In genomic region chr13:62767473-62767872, GRCh38 we compare ENCODE assay signal across 15 cellular contexts.
A peak's percentile ranks its signal among the peaks of the same experiment; 100 is the strongest.
DNase-seq lines count a peak whose midpoint lies in the region; ATAC-seq and TF ChIP-seq lines count a peak whose summit lies in the region.
"Had no signal": no experiment of that assay in that cellular context is flagged by ENCODE, and none has a peak within 500 bp of the region (broad histone marks: within the 10 kb centered on the region; RNA-seq: fewer than 3 reads in every experiment).

No MANE protein-coding gene starts in this region.

- H3K36me3 ChIP-seq in BE2C (no peaks in the 10 kb centered on the region), DND-41 (ENCODE audit: insufficient read depth, low read length) (no peaks in the 10 kb centered on the region), WERI-Rb-1 (no peaks in the 10 kb centered on the region), endodermal cell (ENCODE audit: control insufficient read depth, insufficient read depth, low read length) (no peaks in the 10 kb centered on the region)

- H3K36me3 Mint-ChIP-seq in glutamatergic neuron (ENCODE audit: unreplicated experiment) (no peaks in the 10 kb centered on the region), endodermal cell (ENCODE audit: low read depth) (no peaks in the 10 kb centered on the region)
- H3K36me3 Mint-ChIP-seq: CD14-positive monocyte; CD8-positive, alpha-beta T cell had no signal

- no peak overlapping the region for H2AFZ ChIP-seq in DND-41 (ENCODE audit: low read depth, low read length)
- H2AFZ ChIP-seq: GM23248 had no signal

- H3K27me3 Mint-ChIP-seq in glutamatergic neuron (ENCODE audit: unreplicated experiment): no peaks in the 10 kb centered on the region
- H3K27me3 Mint-ChIP-seq in endodermal cell (ENCODE audit: insufficient read depth): no peaks in the 10 kb centered on the region

- no peaks in the 10 kb centered on the region for H3K79me2 ChIP-seq in DND-41 (ENCODE audit: insufficient read depth, low read length)

- H3K4me2 ChIP-seq in DND-41 (ENCODE audit: insufficient read depth, low read length): no peak overlapping the region
- H3K4me2 ChIP-seq: A549 had no signal

- H3K27ac ChIP-seq in DND-41 (ENCODE audit: low read length) (no peak overlapping the region), WERI-Rb-1 (no peak overlapping the region), endodermal cell (ENCODE audit: low read depth, low read length) (no peak overlapping the region)
- H3K27ac ChIP-seq: A549, GM23248, HL-60 had no signal

- no peak overlapping the region for H3K9ac ChIP-seq in DND-41 (ENCODE audit: low read depth, low read length)
- H3K9ac ChIP-seq in endodermal cell (ENCODE audit: extremely low read depth, low read length, poor library complexity, severe bottlenecking): no peak overlapping the region
- H3K9ac ChIP-seq: GM23248 had no signal

- H3K9me3 ChIP-seq in BE2C (no peaks in the 10 kb centered on the region), DND-41 (ENCODE audit: insufficient read depth, low read length, severe bottlenecking) (no peaks in the 10 kb centered on the region), WERI-Rb-1 (ENCODE audit: severe bottlenecking) (no peaks in the 10 kb centered on the region), endodermal cell (ENCODE audit: control insufficient read depth, low read length) (no peaks in the 10 kb centered on the region)
- H3K9me3 ChIP-seq: A549, Caco-2 had no signal

- H3K9me3 Mint-ChIP-seq in glutamatergic neuron (ENCODE audit: unreplicated experiment) (no peaks in the 10 kb centered on the region), endodermal cell (no peaks in the 10 kb centered on the region)

- no peak overlapping the region for H3K27ac Mint-ChIP-seq in glutamatergic neuron (ENCODE audit: unreplicated experiment)
- H3K27ac Mint-ChIP-seq in endodermal cell: no peak overlapping the region
- H3K27ac Mint-ChIP-seq: CD14-positive monocyte; CD8-positive, alpha-beta T cell had no signal

- peak; percentile 55; the same call in 2 of the 3 replicates for ATAC-seq in DND-41 (ENCODE audit: insufficient read depth, low read depth)
- ATAC-seq: A549; CD8-positive, alpha-beta T cell; GM12878 had no signal

- TF ChIP-seq CTCF in BE2C (IDR thresholded peaks at IDR 0.05; ENCODE audit: low read depth, low read length) (no peak), DND-41 (IDR thresholded peaks at IDR 0.05; ENCODE audit: borderline replicate concordance, extremely low read depth, low read length, poor library complexity, severe bottlenecking) (no peak), glutamatergic neuron (IDR thresholded peaks at IDR 0.05; ENCODE audit: partially characterized antibody, unreplicated experiment) (no peak), WERI-Rb-1 (IDR thresholded peaks at IDR 0.05; ENCODE audit: low read depth, low read length) (no peak), endodermal cell (conservative IDR thresholded peaks at IDR 0.05) (no peak)

- H3K4me1 Mint-ChIP-seq in glutamatergic neuron (ENCODE audit: low read depth, unreplicated experiment): peaks cover 1% of the 10 kb centered on the region
- H3K4me1 Mint-ChIP-seq in endodermal cell: no peaks in the 10 kb centered on the region
- H3K4me1 Mint-ChIP-seq: CD14-positive monocyte had no signal

- DNase-seq in BE2C (peak; percentile 10), DND-41 (no peak), SHP77 treated with DMSO at 0.1 percent for 48 hours (lab: John Stamatoyannopoulos, UW) (peak; percentile 3), glutamatergic neuron (peak; percentile 14), COLO668 (lab: John Stamatoyannopoulos, UW; ENCODE audit: unreplicated experiment) (no peak), WERI-Rb-1 (no peak), endodermal cell (no peak)
- DNase-seq: Caco-2; CD8-positive, alpha-beta T cell; GM23248; H7 had no signal

- H3K4me1 ChIP-seq in BE2C (peaks cover 4% of the 10 kb centered on the region; the same call in 1 of the 2 replicates), DND-41 (ENCODE audit: insufficient read depth, low read length) (no peaks in the 10 kb centered on the region), endodermal cell (ENCODE audit: control insufficient read depth, insufficient read depth, low read length) (no peaks in the 10 kb centered on the region)
- H3K4me1 ChIP-seq: A549, Caco-2 had no signal

- H3K27me3 ChIP-seq in BE2C: no peaks in the 10 kb centered on the region
- no peaks in the 10 kb centered on the region for H3K27me3 ChIP-seq in DND-41 (ENCODE audit: insufficient read depth, low read length, poor library complexity)
- H3K27me3 ChIP-seq in WERI-Rb-1 (ENCODE audit: insufficient read depth, low read depth, severe bottlenecking): no peaks in the 10 kb centered on the region
- H3K27me3 ChIP-seq in endodermal cell (ENCODE audit: control insufficient read depth, insufficient read depth, low read length, poor library complexity, severe bottlenecking): no peaks in the 10 kb centered on the region

- H3K4me3 ChIP-seq in BE2C (ENCODE audit: low read depth, low read length): no peak overlapping the region
- no peak overlapping the region for H3K4me3 ChIP-seq in DND-41 (ENCODE audit: low read depth in 1 of 2, low read length in 2 of 2)
- no peak overlapping the region for H3K4me3 ChIP-seq in WERI-Rb-1 (ENCODE audit: low read depth, low read length)
- H3K4me3 ChIP-seq in endodermal cell (ENCODE audit: low read length): no peak overlapping the region
- H3K4me3 ChIP-seq: A549, GM12878, GM23248 had no signal

- H4K20me1 ChIP-seq in DND-41 (ENCODE audit: insufficient read depth, low read length): no peaks in the 10 kb centered on the region

- 92 to 100% methylated on average over 1 to 9 of the region's 9 CpGs for WGBS in endodermal cell (ENCODE audit: insufficient coverage in 1 of 2, insufficient read length in 1 of 2), 2 experiments

- no peak overlapping the region for H3K4me3 Mint-ChIP-seq in glutamatergic neuron (ENCODE audit: unreplicated experiment)
- no peak overlapping the region for H3K4me3 Mint-ChIP-seq in endodermal cell
- H3K4me3 Mint-ChIP-seq: CD14-positive monocyte; CD8-positive, alpha-beta T cell had no signal

Comparison
In these comparisons a context has a peak if more than half of its experiments do, and no peak if none do; other contexts are left out.
1. DNase-seq: peak in BE2C (single experiment), SHP77 treated with DMSO at 0.1 percent for 48 hours (single experiment) and glutamatergic neuron (single experiment); none in DND-41 (single experiment), COLO668 (single experiment), WERI-Rb-1 (single experiment) and endodermal cell (single experiment).